9 cellular contexts compared by ENCODE assay signal in genomic region chr7:87877641-87878040, GRCh38. TPM values are rescaled to one million over a fixed set of nuclear protein-coding genes. Genes with fewer than 3 reads are reported as not detected.
A peak's percentile ranks its signal among the peaks of the same experiment; 100 is the strongest.
DNase-seq lines count a peak whose midpoint lies in the region; ATAC-seq and TF ChIP-seq lines count a peak whose summit lies in the region.
"Had no signal": no experiment of that assay in that cellular context is flagged by ENCODE, and none has a peak within 500 bp of the region (broad histone marks: within the 10 kb centered on the region; RNA-seq: fewer than 3 reads in every experiment).

No MANE protein-coding gene starts in this region.

- H3K9me3 Mint-ChIP-seq in MCF 10A (ENCODE audit: unreplicated experiment): no peaks in the 10 kb centered on the region

- ATAC-seq in HG03097 (IDR thresholded peaks at IDR 0.05; ENCODE audit: low FRiP score, unreplicated experiment): no peak
- no peak for ATAC-seq in GM19351 (IDR thresholded peaks at IDR 0.05; ENCODE audit: unreplicated experiment)

- peaks cover 38% of the 10 kb centered on the region for H3K36me3 ChIP-seq in HUES6 (ENCODE audit: control insufficient read depth, insufficient read depth, low read length)
- H3K36me3 ChIP-seq in mucosa of rectum (ENCODE audit: control insufficient read depth in 2 of 2, insufficient read depth in 2 of 2, low read length in 2 of 2): peaks cover 0 to 11% of the 10 kb centered on the region in 2 donors

- CTCF ChIA-PET in MCF 10A (lab: Yijun Ruan, JAX): interaction anchor here (0.6 kb wide), 1 partner anchor 287 kb away, joined by 3 read pairs; no protein-coding TSS in a partner anchor

- TF ChIP-seq CTCF in MCF 10A (IDR thresholded peaks at IDR 0.05; ENCODE audit: unreplicated experiment): no peak

- H3K27me3 Mint-ChIP-seq in MCF 10A (ENCODE audit: insufficient read depth, unreplicated experiment): no peaks in the 10 kb centered on the region

- H3K4me3 Mint-ChIP-seq in MCF 10A (ENCODE audit: unreplicated experiment): peak overlapping the region; percentile 98

- H3K4me3 ChIP-seq in HUES6 (ENCODE audit: low read depth, low read length): peak overlapping the region; percentile 85
- H3K4me3 ChIP-seq in mucosa of rectum (ENCODE audit: low read length in 2 of 2): peak overlapping the region; percentile 91 to 95

- H3K4me1 ChIP-seq in HUES6 (ENCODE audit: control insufficient read depth, insufficient read depth, low read length) (no peaks in the 10 kb centered on the region; the same call in 1 of the 2 replicates), mucosa of rectum (ENCODE audit: control insufficient read depth in 2 of 2, insufficient read depth in 2 of 2, low read length in 2 of 2) (peaks cover 11 to 21% of the 10 kb centered on the region in 2 donors)

- POLR2A ChIA-PET in MCF 10A (lab: Yijun Ruan, JAX): no interaction called here

- DNase-seq in A172 (ENCODE audit: low spot score): peak; percentile 1
- peak; percentile 8 for DNase-seq in MCF 10A (ENCODE audit: unreplicated experiment)
- DNase-seq in effector CD8-positive, alpha-beta T cell (lab: John Stamatoyannopoulos, UW): no peak
- DNase-seq in ecto neural progenitor cell (ENCODE audit: low spot score): no peak
- DNase-seq: NCI-H526 treated with DMSO at 0.1 percent for 48 hours had no signal

- H3K27me3 ChIP-seq in HUES6 (ENCODE audit: control insufficient read depth, insufficient read depth, low read length): no peaks in the 10 kb centered on the region
- H3K27me3 ChIP-seq in mucosa of rectum (ENCODE audit: control insufficient read depth in 2 of 2, insufficient read depth in 2 of 2, low read length in 2 of 2): no peaks in the 10 kb centered on the region

- H3K9me3 ChIP-seq in HUES6 (ENCODE audit: control insufficient read depth, insufficient read depth, low read depth, low read length) (no peaks in the 10 kb centered on the region), mucosa of rectum (ENCODE audit: control insufficient read depth in 2 of 2, low read length in 2 of 2) (no peaks in the 10 kb centered on the region)

- peaks cover 32% of the 10 kb centered on the region for H3K4me1 Mint-ChIP-seq in MCF 10A (ENCODE audit: insufficient read depth, unreplicated experiment)

- no TSS peak for BruUV-seq in MCF 10A (replicated peaks; lab: Mats Ljungman, UMichigan)

- peak overlapping the region; percentile 98 for H3K27ac Mint-ChIP-seq in MCF 10A (ENCODE audit: low read depth, unreplicated experiment)

- peaks cover 28% of the 10 kb centered on the region for H3K36me3 Mint-ChIP-seq in MCF 10A (ENCODE audit: insufficient read depth, unreplicated experiment)

- intact Hi-C loops in MCF 10A (cut with micrococcal nuclease): loop anchor here (5.0 kb wide), 1 partner anchor 535 kb away; no protein-coding TSS in a partner anchor

- H3K9ac ChIP-seq in HUES6 (ENCODE audit: low read length) (peak overlapping the region; percentile 85), mucosa of rectum (ENCODE audit: low read depth in 1 of 2, low read length in 2 of 2) (peak overlapping the region; percentile 95 to 97)

- H3K27ac ChIP-seq in HUES6 (ENCODE audit: low read depth, low read length): peak overlapping the region; percentile 83; the same call in 1 of the 2 replicates
- peak overlapping the region in 1 of 2 donors; percentile 96 for H3K27ac ChIP-seq in mucosa of rectum (ENCODE audit: low read depth in 2 of 2, low read length in 2 of 2)

RNA-seq across cellular contexts. Expression of gene DBF4, which starts 1.3 kb away (rescaled TPM):
- 50.3 and 89.3 TPM in 2 replicates for total RNA-seq in A172 (2014; rRNA removed; shearing (Covaris generic))
- 19.0 and 27.4 TPM in 2 replicates for total RNA-seq in MCF 10A (2022)

RNA-seq across cellular contexts. Expression of gene SLC25A40, which starts 1.5 kb away (rescaled TPM):
- 24.5 and 25.8 TPM in 2 replicates for total RNA-seq in A172 (2014; rRNA removed; shearing (Covaris generic))
- 10.7 and 12.8 TPM in 2 replicates for total RNA-seq in MCF 10A (2022)

RNA-seq across cellular contexts. Expression of gene ADAM22, which starts 56.4 kb away (rescaled TPM):
- total RNA-seq in A172 (2014; rRNA removed; shearing (Covaris generic)): 3.1 and 5.0 TPM in 2 replicates
- not detected in 2 replicates for total RNA-seq in MCF 10A (2022)

Comparison
In these comparisons a context has a peak if more than half of its experiments do, and no peak if none do; other contexts are left out.
1. DNase-seq: peak in A172 (single experiment) and MCF 10A (single experiment); none in effector CD8-positive, alpha-beta T cell (single experiment) and ecto neural progenitor cell (single experiment).